ENCODE assay signal across 15 cellular contexts in the genomic region with DNA sequence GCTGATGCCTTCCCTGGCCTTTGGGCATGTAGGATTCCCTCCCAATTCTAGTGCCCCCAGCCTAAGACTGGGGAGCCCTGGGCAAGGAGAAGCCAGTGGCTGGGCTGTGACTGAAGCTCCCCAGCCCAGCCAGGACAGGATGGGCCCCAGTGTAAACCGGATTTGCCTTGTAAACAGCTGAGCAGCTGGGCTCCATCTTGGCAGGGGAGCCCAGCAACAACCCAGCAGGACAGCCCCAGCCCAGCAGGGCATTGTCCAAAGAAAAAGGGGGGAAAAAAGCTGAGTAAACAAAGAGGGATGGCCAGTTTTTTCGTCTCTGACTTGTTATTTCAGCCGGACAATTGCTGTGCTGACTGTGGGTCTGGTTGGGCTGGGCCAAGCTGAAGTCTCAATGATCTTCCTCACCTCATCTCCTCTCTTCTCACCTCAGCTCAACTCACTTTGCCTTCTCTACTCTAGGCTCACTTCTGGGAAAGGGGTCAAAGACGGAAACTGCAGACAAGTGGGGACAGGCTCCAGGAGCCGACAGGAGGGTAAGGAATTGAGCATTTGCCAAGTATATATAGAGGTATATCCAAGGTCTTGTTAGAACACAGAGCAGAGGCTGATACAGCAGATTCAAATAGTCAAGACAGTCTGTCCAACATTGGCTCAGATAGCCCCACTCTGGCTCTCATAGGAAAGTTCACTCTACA.
DNase-seq lines count a peak whose midpoint lies in the region; ATAC-seq and TF ChIP-seq lines count a peak whose summit lies in the region.
"Had no signal": no experiment of that assay in that cellular context is flagged by ENCODE, and none has a peak within 500 bp of the region (broad histone marks: within the 10 kb centered on the region; RNA-seq: fewer than 3 reads in every experiment).

No MANE protein-coding gene starts in this region.

- no peaks in the 10 kb centered on the region for H3K27me3 ChIP-seq in layer of hippocampus (ENCODE audit: control insufficient read depth, insufficient read depth, low read length)

- no peak overlapping the region for H3K4me3 ChIP-seq in choroid plexus epithelial cell (ENCODE audit: low read depth, low read length)
- H3K4me3 ChIP-seq: lung, SJSA1, thoracic aorta had no signal

- peak; percentile 85 for DNase-seq in NCI-H748 (lab: John Stamatoyannopoulos, UW; ENCODE audit: unreplicated experiment)
- no peak for DNase-seq in NCI-H748 treated with DMSO at 0.1 percent for 48 hours (lab: John Stamatoyannopoulos, UW)
- DNase-seq in choroid plexus epithelial cell (ENCODE audit: low read depth): peak; percentile 66
- peak; percentile 48 for DNase-seq in ureter (ENCODE audit: low spot score)
- DNase-seq in SW480 (ENCODE audit: low spot score): no peak
- no peak for DNase-seq in glomerular visceral epithelial cell (ENCODE audit: extremely low spot score)
- DNase-seq: activated CD8-positive, alpha-beta T cell treated with anti-CD3 and anti-CD28 coated beads for 36 hours; activated effector memory CD4-positive, alpha-beta T cell treated with Interleukin-2 at 50 U/mL for 16 hours; Caco-2; NCI-H1436 had no signal

- TF ChIP-seq CTCF in choroid plexus epithelial cell (conservative IDR thresholded peaks at IDR 0.05; ENCODE audit: low read depth, low read length): no peak

- no peak for ATAC-seq in GM21576 (IDR thresholded peaks at IDR 0.05; ENCODE audit: unreplicated experiment)
- ATAC-seq: activated CD8-positive, alpha-beta T cell treated with anti-CD3 and anti-CD28 coated beads for 36 hours had no signal

- H3K27ac ChIP-seq in layer of hippocampus (ENCODE audit: low read depth, low read length): peak overlapping the region; percentile 88
- H3K27ac ChIP-seq: SJSA1, thoracic aorta had no signal

Comparison
In these comparisons a context has a peak if more than half of its experiments do, and no peak if none do; other contexts are left out.
1. DNase-seq: peak in NCI-H748 (single experiment), choroid plexus epithelial cell (single experiment) and ureter (single experiment); none in NCI-H748 treated with DMSO at 0.1 percent for 48 hours (single experiment), SW480 (single experiment) and glomerular visceral epithelial cell (single experiment).